In the genomic region with DNA sequence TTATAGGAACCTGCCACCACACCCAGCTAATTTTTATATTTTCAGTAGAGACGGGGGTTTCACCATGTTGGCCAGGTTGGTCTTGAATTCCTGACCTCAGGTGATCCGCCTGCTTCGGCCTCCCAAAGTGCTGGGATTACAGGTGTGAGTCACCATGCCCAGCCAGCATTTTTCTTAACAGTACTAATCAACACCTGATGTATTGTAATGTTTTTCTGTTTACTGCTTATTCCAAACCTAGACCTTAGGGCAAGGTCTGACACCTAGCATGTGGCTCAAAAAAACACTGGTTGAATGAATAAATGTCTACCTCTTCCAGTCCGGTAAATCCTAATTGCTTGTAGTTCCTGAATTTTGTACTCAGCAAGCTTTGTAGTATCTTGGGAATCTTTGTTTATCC, we compare ENCODE assay signal across 10 cellular contexts. TPM values are rescaled to one million over a fixed set of nuclear protein-coding genes. Genes with fewer than 3 reads are reported as not detected.
"Had no signal": no experiment of that assay in that cellular context is flagged by ENCODE, and none has a peak within 500 bp of the region (broad histone marks: within the 10 kb centered on the region; RNA-seq: fewer than 3 reads in every experiment).

No MANE protein-coding gene starts in this region.

RNA-seq across cellular contexts. Expression of gene IL23A, which starts 7.7 kb away (rescaled TPM):
- total RNA-seq: left cardiac atrium, left ventricle myocardium superior, osteoblast, right atrium auricular region, right lobe of liver, skeletal muscle tissue, temporal lobe, tibial nerve, urinary bladder, vagina had no signal
